ENCODE assay signal across 27 cellular contexts in genomic region chr6:62980093-62980492, GRCh38.
"Had no signal": no experiment of that assay in that cellular context is flagged by ENCODE, and none has a peak within 500 bp of the region (broad histone marks: within the 10 kb centered on the region; RNA-seq: fewer than 3 reads in every experiment).

No MANE protein-coding gene starts in this region.

- H3K4me1 ChIP-seq: foreskin keratinocyte, gastroesophageal sphincter, heart left ventricle, left lung, right atrium auricular region, suprapubic skin had no signal

- H3K27me3 ChIP-seq: foreskin keratinocyte, gastroesophageal sphincter, heart left ventricle, hepatocyte, left lung, neutrophil, pancreas, right atrium auricular region, suprapubic skin had no signal

- H3K4me3 ChIP-seq: dorsolateral prefrontal cortex, gastroesophageal sphincter, heart left ventricle, hepatocyte, left lung, mucosa of descending colon, pancreas, right atrium auricular region, smooth muscle cell, suprapubic skin had no signal

- ATAC-seq: foreskin keratinocyte; gastroesophageal sphincter; heart left ventricle; left cardiac atrium; left lung; mucosa of descending colon; natural killer cell treated with Interleukin-12 subunit alpha and Interleukin-12 subunit beta and Interleukin-15 and Interleukin-18, amount 100 ng/mL, for 72 hours; sciatic nerve; stimulated activated naive CD8-positive, alpha-beta T cell treated with anti-CD3 and anti-CD28 coated beads, Interleukin-15, amount 100 ng/mL, for 72 hours had no signal

- H3K79me2 ChIP-seq: hepatocyte had no signal

- H3K9me3 ChIP-seq: gastroesophageal sphincter, mucosa of descending colon, neutrophil, pancreas, right atrium auricular region, suprapubic skin had no signal

- H3K27ac ChIP-seq: dorsolateral prefrontal cortex, foreskin keratinocyte, gastroesophageal sphincter, heart left ventricle, hepatocyte, left lung, neutrophil, pancreas, right atrium auricular region, suprapubic skin had no signal

- DNase-seq: dorsolateral prefrontal cortex; effector CD4-positive, alpha-beta T cell; foreskin keratinocyte; heart left ventricle; left cardiac atrium; left lung; mesenchymal stem cell; mucosa of descending colon; naive B cell; stimulated activated CD4-positive, alpha-beta T cell treated with anti-CD3 and anti-CD28 coated beads, Interleukin-12 subunit alpha, Interleukin-12 subunit beta, amount 100 ng/mL, for 4 hours; stimulated activated CD4-positive, alpha-beta T cell treated with anti-CD3 and anti-CD28 coated beads, Interleukin-1b, Interleukin-23, amount 100 ng/mL, for 48 hours; stimulated activated CD4-positive, alpha-beta T cell treated with anti-CD3 and anti-CD28 coated beads, Interleukin-4, amount 100 ng/mL, for 1 hour; stimulated activated CD8-positive, alpha-beta memory T cell treated with anti-CD3 and anti-CD28 coated beads, Interleukin-4, amount 100 ng/mL, for 48 hours; stimulated activated naive CD4-positive, alpha-beta T cell; stimulated activated naive CD8-positive, alpha-beta T cell treated with anti-CD3 and anti-CD28 coated beads, Interleukin-15, amount 100 ng/mL, for 72 hours; trophoblast cell had no signal

- H3K4me2 ChIP-seq: hepatocyte, smooth muscle cell had no signal

- H2AFZ ChIP-seq: hepatocyte had no signal

- H3K36me3 ChIP-seq: gastroesophageal sphincter, heart left ventricle, left lung, neutrophil, pancreas, right atrium auricular region, suprapubic skin had no signal

- FAIRE-seq: colon, islet of Langerhans, pancreas had no signal
